8 cellular contexts compared by ENCODE assay signal in the genomic region with DNA sequence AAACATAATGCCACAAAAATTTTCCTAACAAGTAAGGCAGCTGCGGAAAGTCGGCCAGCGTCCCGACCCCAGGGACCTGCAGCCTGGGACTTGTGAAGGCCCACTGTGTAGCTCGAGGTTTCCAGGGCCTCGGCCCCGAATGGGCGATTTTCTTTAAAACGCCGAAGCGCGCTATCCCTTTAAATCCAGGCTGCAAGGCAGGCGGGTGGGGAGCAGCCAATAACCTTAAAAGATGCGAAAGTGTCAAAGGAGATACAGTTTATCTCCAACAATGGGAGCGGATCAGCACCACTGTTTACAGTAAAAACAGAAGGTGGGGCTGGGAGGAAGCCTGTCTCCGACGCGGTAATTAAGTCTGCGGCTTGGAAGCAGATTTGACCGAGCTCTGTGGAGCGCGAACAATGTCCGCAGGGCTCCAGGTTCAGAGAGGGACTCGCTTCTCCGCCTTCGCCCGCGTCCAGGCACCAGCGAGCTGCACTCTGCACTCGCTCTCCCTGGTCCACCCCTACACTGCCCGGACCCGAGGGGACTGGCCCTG. TPM values are rescaled to one million over a fixed set of nuclear protein-coding genes. Genes with fewer than 3 reads are reported as not detected.
DNase-seq lines count a peak whose midpoint lies in the region; ATAC-seq, FAIRE-seq and TF ChIP-seq lines count a peak whose summit lies in the region.

No MANE protein-coding gene starts in this region.

- H3K4me3 Mint-ChIP-seq in HFFc6 = peak overlapping the region; percentile 87

- WGBS in spleen, 5 donors = 2 to 5% (median 3%) methylated on average over 30 to 32 of the region's 32 CpGs

- TF ChIP-seq POLR2A in spleen (IDR thresholded peaks at IDR 0.05) = no peak

- H3K36me3 ChIP-seq in kidney (ENCODE audit: control insufficient read depth in 1 of 2, insufficient read depth in 2 of 2, low read length in 2 of 2) (no peaks in the 10 kb centered on the region), spleen (no peaks in the 10 kb centered on the region)

- H3K9ac ChIP-seq in kidney (ENCODE audit: low read length in 2 of 2) = peak overlapping the region; percentile 62 to 88

- peaks cover 49% of the 10 kb centered on the region for H3K4me1 Mint-ChIP-seq in HFFc6 (ENCODE audit: low read depth)

- in situ Hi-C loops in Caki2 (cut with HindIII; ENCODE audit: low pct_unique_long_range_greater_than_20kb, low sequenced_read_pairs) = no loop called here

- H3K4me3 ChIP-seq in cardiac fibroblast (replicated peaks in 1 of 2; ENCODE audit: low read depth in 2 of 2, low read length in 2 of 2) (peak overlapping the region; percentile 83 to 87), kidney (ENCODE audit: low read length in 2 of 2) (peak overlapping the region; percentile 76 to 86), spleen (peak overlapping the region; percentile 78 to 99 (median 96))

- peaks cover 0 to 4% (median 0%) of the 10 kb centered on the region in 7 donors for H3K27me3 ChIP-seq in spleen (replicated peaks in 1 of 7)

- peak; percentile 80 for DNase-seq in Caki2 (ENCODE audit: low read depth)
- DNase-seq in HFFc6 = peak; percentile 51
- DNase-seq in cardiac fibroblast (ENCODE audit: low read depth in 2 of 2) = peak; percentile 52 to 60
- peak; percentile 78 for DNase-seq in kidney
- DNase-seq in spleen = peak; percentile 85
- no peak for DNase-seq in NCI-H2107 (lab: John Stamatoyannopoulos, UW)

- TF ChIP-seq CTCF in HFFc6 (IDR thresholded peaks at IDR 0.05) = no peak
- TF ChIP-seq CTCF in cardiac fibroblast (IDR thresholded peaks at IDR 0.05; ENCODE audit: low read depth, low read length) = no peak
- no peak for TF ChIP-seq CTCF in kidney (IDR thresholded peaks at IDR 0.05; ENCODE audit: borderline replicate concordance, extremely low read depth, insufficient read depth)
- TF ChIP-seq CTCF in spleen (IDR thresholded peaks at IDR 0.05 in 8 of 11, conservative IDR thresholded peaks at IDR 0.05 in 3 of 11) = no peak

- intact Hi-C loops in kidney (cut with DNase I) (no loop called here), spleen (cut with DNase I; ENCODE audit: low total_unique reads) (loop anchor here (10.0 kb wide), 1 partner anchor 166 kb away; the partner anchor contains the start of gene SMIM15)

- no peaks in the 10 kb centered on the region for H3K9me3 Mint-ChIP-seq in HFFc6

- H3K27ac Mint-ChIP-seq in HFFc6 = peak overlapping the region; percentile 90

- no peak for FAIRE-seq in kidney (lab: Jason Lieb, UNC)

- no peak for ATAC-seq in HG03196 (IDR thresholded peaks at IDR 0.05; ENCODE audit: unreplicated experiment)

- H3K27ac ChIP-seq in kidney (ENCODE audit: low read depth in 2 of 2, low read length in 2 of 2) (peak overlapping the region; percentile 95 to 97), spleen (peak overlapping the region; percentile 90 to 98 (median 96))

- H3K36me3 Mint-ChIP-seq in HFFc6 (ENCODE audit: low read depth) = peaks cover 5% of the 10 kb centered on the region; the same call in 1 of the 2 replicates

- no peaks in the 10 kb centered on the region; the same call in 1 of the 2 replicates for H3K27me3 Mint-ChIP-seq in HFFc6 (ENCODE audit: insufficient read depth)

- H3K4me1 ChIP-seq in kidney (ENCODE audit: control insufficient read depth in 1 of 2, insufficient read depth in 1 of 2, low read depth in 1 of 2, low read length in 2 of 2) = peaks cover 3 to 9% of the 10 kb centered on the region in 2 donors
- H3K4me1 ChIP-seq in spleen = peaks cover 24 to 53% (median 37%) of the 10 kb centered on the region in 6 donors

- no peaks in the 10 kb centered on the region for H3K9me3 ChIP-seq in kidney (ENCODE audit: control insufficient read depth in 1 of 2, low read length in 2 of 2)
- no peaks in the 10 kb centered on the region for H3K9me3 ChIP-seq in spleen

TF ChIP-seq in PFSK-1, 5 proteins besides CTCF, POLR2A, EP300 and RAD21:
- TF ChIP-seq SIN3A (IDR thresholded peaks at IDR 0.05; ENCODE audit: borderline replicate concordance, insufficient read depth, low read length) (peak; percentile 92; the same call in 1 of the 2 replicates), TAF1 (IDR thresholded peaks at IDR 0.05; ENCODE audit: borderline replicate concordance, insufficient read depth, low read length) (peak; percentile 80; the same call in 1 of the 2 replicates), FOXP2 (optimal IDR thresholded peaks at IDR 0.05; ENCODE audit: borderline replicate concordance, extremely low read depth, extremely low read length, insufficient read depth) (no peak)

RNA-seq across cellular contexts. Expression of gene ZSWIM6, which starts 1.6 kb away (rescaled TPM):
- total RNA-seq in Caki2 (2014; rRNA removed; shearing (Covaris generic); ENCODE audit: low replicate concordance) = 1.8 TPM in 2 replicates
- 10 to 100 TPM in 5 of 6 experiments, 1 to 10 TPM in 1; 9.7 to 13.5 (median 11.7) TPM for total RNA-seq in HFFc6 (2021; fragmentation: NEBNext Ultra II Directional; extraction: Animal tissue kit (Norgen Biotek cat#: 25700))
- polyA plus RNA-seq in PFSK-1 (2012; ENCODE audit: insufficient read length, low read depth) = 7.6 TPM
- total RNA-seq in kidney = 20.3 TPM
- 2.9 TPM for polyA plus RNA-seq in kidney (ENCODE audit: insufficient read depth, low read depth, low replicate concordance)
- 10 to 100 TPM; 15.7 to 22.9 (median 19.1) TPM for total RNA-seq in spleen
- polyA plus RNA-seq in spleen = 1 to 10 TPM; 3.1 to 4.8 (median 3.4) TPM
